13 cellular contexts compared by ENCODE assay signal in the genomic region with DNA sequence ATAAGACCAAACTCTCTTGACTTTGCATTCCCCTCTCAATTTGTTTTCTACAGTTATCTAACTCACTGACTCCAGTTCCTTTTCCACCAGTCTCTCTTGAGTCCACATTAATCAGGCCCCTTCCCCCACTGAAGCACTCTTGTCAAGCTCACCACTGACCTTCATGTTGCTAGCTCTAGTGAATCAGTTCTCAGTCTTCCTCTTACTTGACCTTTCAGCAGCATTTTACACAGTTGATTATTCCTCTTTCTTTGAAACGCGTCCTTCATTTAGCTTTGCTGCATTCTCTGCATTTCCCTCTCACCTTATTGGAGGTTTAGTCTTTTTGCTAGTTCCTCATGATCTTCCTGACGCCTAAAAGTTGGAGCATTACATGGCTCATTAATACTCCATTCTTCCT. TPM values are rescaled to one million over a fixed set of nuclear protein-coding genes. Genes with fewer than 3 reads are reported as not detected.
"Had no signal": no experiment of that assay in that cellular context is flagged by ENCODE, and none has a peak within 500 bp of the region (broad histone marks: within the 10 kb centered on the region; RNA-seq: fewer than 3 reads in every experiment).

No MANE protein-coding gene starts in this region.

- H3K36me3 ChIP-seq: ovary had no signal

- ATAC-seq: activated CD4-positive, CD25-positive, alpha-beta regulatory T cell treated with anti-CD3 and anti-CD28 coated beads, Interleukin-2, amount 50 U/mL, for 24 hours; left colon; right cardiac atrium had no signal

- H3K4me3 ChIP-seq: ovary had no signal

- H3K27ac Mint-ChIP-seq: stimulated activated naive B cell treated with anti-CD40 and anti-IgM and Interleukin-4, amounts not matched to agents 10 μg/mL and 1 μg/mL and 100 μg/mL, for 72 hours had no signal

- H3K36me3 Mint-ChIP-seq: stimulated activated naive B cell treated with anti-CD40 and anti-IgM and Interleukin-4, amounts not matched to agents 10 μg/mL and 1 μg/mL and 100 μg/mL, for 72 hours had no signal

- DNase-seq: activated naive CD4-positive, alpha-beta T cell treated with anti-CD3 and anti-CD28 coated beads, Interleukin-2, amount 50 U/mL, for 16 hours; amniotic stem cell; erythroblast; hypothalamus; left colon; mesenchymal stem cell; ovary; right cardiac atrium; stimulated activated naive B cell treated with anti-CD40 and anti-IgM and Interleukin-4, amounts not matched to agents 10 μg/mL and 1 μg/mL and 100 μg/mL, for 72 hours had no signal

- H3K27me3 ChIP-seq: ovary had no signal

- H3K9me3 ChIP-seq: ovary had no signal

- H3K27ac ChIP-seq: ovary had no signal

- H3K4me3 Mint-ChIP-seq: stimulated activated naive B cell treated with anti-CD40 and anti-IgM and Interleukin-4, amounts not matched to agents 10 μg/mL and 1 μg/mL and 100 μg/mL, for 72 hours; type B pancreatic cell had no signal

- H3K27me3 Mint-ChIP-seq: brain, type B pancreatic cell had no signal

RNA-seq across cellular contexts. Expression of a gene that starts 8.3 kb away (rescaled TPM):
- total RNA-seq: T-helper 2 cell treated with Interferon-gamma antibody and Interleukin-4, amounts not matched to agents 100 ng/mL and 5 ng/mL, for 36 hours had no signal
